ENCODE assay signal across 14 cellular contexts in the genomic region with DNA sequence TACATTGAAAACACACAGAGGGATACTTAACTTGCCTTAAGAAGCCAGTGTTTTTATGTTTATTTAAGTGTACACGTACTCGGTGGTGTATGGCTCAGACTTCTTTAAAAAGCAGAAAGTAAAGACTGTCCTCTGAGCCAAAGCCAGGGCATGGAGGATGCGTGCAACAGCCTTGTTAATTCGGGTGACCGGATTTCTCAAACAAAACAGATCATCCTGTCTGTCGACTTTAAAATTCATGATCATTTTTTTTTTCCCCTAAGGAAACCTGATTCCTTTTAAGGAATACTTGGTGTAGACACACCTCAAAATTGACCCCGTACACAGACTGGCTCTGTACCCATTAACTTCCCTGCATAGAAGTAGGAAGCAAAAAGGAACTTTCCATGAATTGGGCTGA.
DNase-seq lines count a peak whose midpoint lies in the region; ATAC-seq and TF ChIP-seq lines count a peak whose summit lies in the region.
"Had no signal": no experiment of that assay in that cellular context is flagged by ENCODE, and none has a peak within 500 bp of the region (broad histone marks: within the 10 kb centered on the region; RNA-seq: fewer than 3 reads in every experiment).

No MANE protein-coding gene starts in this region.

- DNase-seq in EH (ENCODE audit: low read depth) (peak; percentile 68), amniotic epithelial cell (ENCODE audit: low read depth) (peak; percentile 19), hepatocyte (ENCODE audit: low spot score) (peak; percentile 30), smooth muscle cell (lab: John Stamatoyannopoulos, UW; ENCODE audit: unreplicated experiment) (no peak), ascending aorta (ENCODE audit: low spot score in 2 of 2) (no peak), MM.1S (no peak)
- no peak for DNase-seq in activated T-cell treated with anti-CD3 and anti-CD28 coated beads, Interleukin-2, amount 50 U/mL, for 4 hours
- DNase-seq: activated CD8-positive, alpha-beta memory T cell treated with anti-CD3 and anti-CD28 coated beads for 24 hours; activated gamma-delta T cell treated with Interleukin-2 at 50 U/mL for 16 hours; NCI-H2029; psoas muscle; Right ventricle myocardium superior had no signal

- H3K9me3 Mint-ChIP-seq in activated T-cell treated with anti-CD3 and anti-CD28 coated beads, Interleukin-2, amount 50 U/mL, for 4 hours, result no peaks in the 10 kb centered on the region

- no peak overlapping the region for H3K4me3 Mint-ChIP-seq in activated T-cell treated with anti-CD3 and anti-CD28 coated beads, Interleukin-2, amount 50 U/mL, for 4 hours

- H3K27me3 ChIP-seq in hepatocyte (no peaks in the 10 kb centered on the region), smooth muscle cell (ENCODE audit: low read depth) (no peaks in the 10 kb centered on the region), ascending aorta (no peaks in the 10 kb centered on the region), MM.1S (replicated peaks; ENCODE audit: insufficient read depth, low read length) (no peaks in the 10 kb centered on the region)

- H3K27ac ChIP-seq in hepatocyte (peak overlapping the region; percentile 69), smooth muscle cell (ENCODE audit: low read depth) (peak overlapping the region; percentile 96), ascending aorta (no peak overlapping the region), MM.1S (ENCODE audit: low read length) (no peak overlapping the region)
- H3K27ac ChIP-seq: psoas muscle had no signal

- H3K27me3 Mint-ChIP-seq in activated T-cell treated with anti-CD3 and anti-CD28 coated beads, Interleukin-2, amount 50 U/mL, for 4 hours (ENCODE audit: low read depth), result peaks cover 7% of the 10 kb centered on the region

- no peak for ATAC-seq in activated T-cell treated with anti-CD3 and anti-CD28 coated beads, Interleukin-2, amount 50 U/mL, for 4 hours
- no peak for ATAC-seq in GM18519 (IDR thresholded peaks at IDR 0.05; ENCODE audit: low FRiP score, unreplicated experiment)
- ATAC-seq: K562, psoas muscle had no signal

- H3K9me3 ChIP-seq in hepatocyte (ENCODE audit: low read depth), result no peaks in the 10 kb centered on the region
- no peaks in the 10 kb centered on the region for H3K9me3 ChIP-seq in smooth muscle cell (replicated peaks; ENCODE audit: low read depth)
- no peaks in the 10 kb centered on the region for H3K9me3 ChIP-seq in ascending aorta
- H3K9me3 ChIP-seq in MM.1S (replicated peaks; ENCODE audit: insufficient read depth, low read length), result no peaks in the 10 kb centered on the region
- H3K9me3 ChIP-seq: psoas muscle had no signal

- peak overlapping the region; percentile 52 for H3K4me2 ChIP-seq in hepatocyte
- H3K4me2 ChIP-seq in smooth muscle cell, result peak overlapping the region; percentile 73
- no peak overlapping the region for H3K4me2 ChIP-seq in MM.1S (ENCODE audit: low read depth, low read length)

- peaks cover 54% of the 10 kb centered on the region for H3K4me1 ChIP-seq in hepatocyte (ENCODE audit: insufficient read depth)
- peaks cover 46% of the 10 kb centered on the region for H3K4me1 ChIP-seq in smooth muscle cell (ENCODE audit: low read depth)
- H3K4me1 ChIP-seq in ascending aorta, result no peaks in the 10 kb centered on the region
- no peaks in the 10 kb centered on the region for H3K4me1 ChIP-seq in MM.1S (ENCODE audit: low read length)

- 35% methylated on average over 7 of the region's 7 CpGs for WGBS in hepatocyte (ENCODE audit: low lambda C conversion rate, missing lambda C conversion rate)
- WGBS in smooth muscle cell (ENCODE audit: low lambda C conversion rate), result 23% methylated on average over 7 of the region's 7 CpGs

- no peaks in the 10 kb centered on the region for H3K9me2 ChIP-seq in hepatocyte (replicated peaks; ENCODE audit: insufficient read depth)
- no peaks in the 10 kb centered on the region for H3K9me2 ChIP-seq in MM.1S (replicated peaks; ENCODE audit: insufficient read depth, low read length)

- TF ChIP-seq CTCF in hepatocyte (IDR thresholded peaks at IDR 0.05; ENCODE audit: poor library complexity) (no peak), smooth muscle cell (IDR thresholded peaks at IDR 0.05; ENCODE audit: borderline replicate concordance, insufficient read depth, poor library complexity, severe bottlenecking) (no peak), ascending aorta (IDR thresholded peaks at IDR 0.05) (no peak), MM.1S (IDR thresholded peaks at IDR 0.05; ENCODE audit: low read length) (no peak)

- H3K36me3 ChIP-seq in hepatocyte (replicated peaks; ENCODE audit: insufficient read depth, low read depth), result no peaks in the 10 kb centered on the region
- H3K36me3 ChIP-seq in smooth muscle cell (ENCODE audit: low read depth), result no peaks in the 10 kb centered on the region
- no peaks in the 10 kb centered on the region for H3K36me3 ChIP-seq in ascending aorta
- no peaks in the 10 kb centered on the region for H3K36me3 ChIP-seq in MM.1S (replicated peaks; ENCODE audit: insufficient read depth, low read length)

- H3F3A ChIP-seq in smooth muscle cell (ENCODE audit: low read depth) (peaks cover 5% of the 10 kb centered on the region), MM.1S (ENCODE audit: insufficient read depth, low read length) (no peaks in the 10 kb centered on the region)

- H3K4me3 ChIP-seq in hepatocyte (no peak overlapping the region), smooth muscle cell (peak overlapping the region; percentile 9), ascending aorta (no peak overlapping the region), MM.1S (ENCODE audit: low read length) (no peak overlapping the region)
- H3K4me3 ChIP-seq: K562, psoas muscle had no signal

- H3K9ac ChIP-seq in smooth muscle cell (ENCODE audit: low read depth), result peak overlapping the region; percentile 82
- no peak overlapping the region for H3K9ac ChIP-seq in MM.1S (ENCODE audit: low read length)

- intact Hi-C loops in ascending aorta (cut with DNase I), result no loop called here

- no peaks in the 10 kb centered on the region for H3K36me3 Mint-ChIP-seq in activated T-cell treated with anti-CD3 and anti-CD28 coated beads, Interleukin-2, amount 50 U/mL, for 4 hours (ENCODE audit: insufficient read depth)

- H4K20me1 ChIP-seq in hepatocyte (ENCODE audit: insufficient read depth, poor library complexity, severe bottlenecking) (no peaks in the 10 kb centered on the region), smooth muscle cell (ENCODE audit: low read depth) (peaks cover 4% of the 10 kb centered on the region), MM.1S (ENCODE audit: insufficient read depth, low read length) (no peaks in the 10 kb centered on the region)

- no peaks in the 10 kb centered on the region for H3K4me1 Mint-ChIP-seq in activated T-cell treated with anti-CD3 and anti-CD28 coated beads, Interleukin-2, amount 50 U/mL, for 4 hours (ENCODE audit: low read depth)

- H2AFZ ChIP-seq in hepatocyte, result no peak overlapping the region
- no peak overlapping the region for H2AFZ ChIP-seq in smooth muscle cell (ENCODE audit: low read depth)
- no peak overlapping the region for H2AFZ ChIP-seq in MM.1S (ENCODE audit: low read length)

- H3K79me2 ChIP-seq in hepatocyte (peaks cover 85% of the 10 kb centered on the region), smooth muscle cell (ENCODE audit: low read depth) (peaks cover 71% of the 10 kb centered on the region), MM.1S (ENCODE audit: low read length) (no peaks in the 10 kb centered on the region)

Comparison
In these comparisons a context has a peak if more than half of its experiments do, and no peak if none do; other contexts are left out.
1. DNase-seq: peak in EH (single experiment), amniotic epithelial cell (single experiment) and hepatocyte (single experiment); none in smooth muscle cell (single experiment), ascending aorta (0 of 2), activated T-cell treated with anti-CD3 and anti-CD28 coated beads, Interleukin-2, amount 50 U/mL, for 4 hours (single experiment) and MM.1S (single experiment).
2. H3K27ac ChIP-seq: peak in hepatocyte (single experiment) and smooth muscle cell (single experiment); none in ascending aorta (0 of 2) and MM.1S (single experiment).